ENCODE assay signal across 8 cellular contexts in the genomic region with DNA sequence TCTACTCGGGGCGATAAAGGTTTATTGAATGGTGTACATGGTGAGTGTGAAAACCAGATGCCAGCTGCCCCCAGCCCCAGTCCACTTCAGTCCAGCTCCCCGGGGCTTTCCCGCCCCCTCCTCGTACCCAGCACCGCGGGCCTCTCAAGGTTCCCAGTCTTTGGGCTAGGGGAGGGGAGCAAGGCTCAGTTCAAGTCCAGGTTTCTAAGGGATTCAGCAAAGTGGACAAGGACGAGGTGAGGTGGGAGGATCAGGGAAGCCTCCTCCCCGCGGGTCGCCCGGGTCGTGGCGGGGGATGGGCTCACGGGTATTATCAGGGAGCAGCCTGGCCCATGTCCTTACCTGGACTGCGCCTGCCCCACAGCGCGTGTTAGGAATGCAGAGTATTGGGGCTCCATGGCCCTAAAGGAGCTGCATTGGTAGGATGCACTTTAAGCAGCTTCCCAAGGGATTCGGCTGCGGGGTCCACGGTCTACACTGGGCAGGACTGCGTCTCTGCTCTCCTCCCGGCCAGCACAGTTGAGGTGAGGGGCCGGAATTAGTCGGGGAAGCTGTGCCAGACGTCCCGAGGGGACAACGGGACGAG. TPM values are rescaled to one million over a fixed set of nuclear protein-coding genes. Genes with fewer than 3 reads are reported as not detected.
DNase-seq lines count a peak whose midpoint lies in the region; ATAC-seq and TF ChIP-seq lines count a peak whose summit lies in the region.

No MANE protein-coding gene starts in this region.

- H3K36me3 ChIP-seq in MG63, result no peaks in the 10 kb centered on the region
- H3K36me3 ChIP-seq in ectodermal cell (ENCODE audit: control insufficient read depth, insufficient read depth, low read length), result no peaks in the 10 kb centered on the region

- peaks cover 41% of the 10 kb centered on the region for H3K4me1 Mint-ChIP-seq in nephron progenitor cell

- H3K36me3 Mint-ChIP-seq in nephron progenitor cell (ENCODE audit: low read depth), result peaks cover 11% of the 10 kb centered on the region

- no peaks in the 10 kb centered on the region for H3K9me3 ChIP-seq in MG63
- H3K9me3 ChIP-seq in ectodermal cell (ENCODE audit: control insufficient read depth, low read length), result no peaks in the 10 kb centered on the region

- no peak overlapping the region for H3K27ac ChIP-seq in ectodermal cell (ENCODE audit: insufficient read depth, low read depth, low read length, poor library complexity, severe bottlenecking)

- no peaks in the 10 kb centered on the region for H3K27me3 ChIP-seq in MG63
- H3K27me3 ChIP-seq in ectodermal cell (ENCODE audit: control insufficient read depth, insufficient read depth, low read length, poor library complexity, severe bottlenecking), result peaks cover 49% of the 10 kb centered on the region

- TF ChIP-seq CTCF in nephron progenitor cell (IDR thresholded peaks at IDR 0.05), result no peak

- H3K4me3 ChIP-seq in MG63, result peak overlapping the region; percentile 71; the same call in 1 of the 2 replicates
- peak overlapping the region; percentile 22 for H3K4me3 ChIP-seq in ectodermal cell (ENCODE audit: insufficient read depth, low read depth, low read length)

- 2 to 3% methylated on average over 29 of the region's 29 CpGs for WGBS in ectodermal cell, 2 experiments

- H3K4me1 ChIP-seq in ectodermal cell (ENCODE audit: control insufficient read depth, insufficient read depth, low read length), result peaks cover 16% of the 10 kb centered on the region

- DNase-seq in MG63, result no peak
- peak; percentile 29 for DNase-seq in nephron progenitor cell
- DNase-seq in NCI-H187 (lab: John Stamatoyannopoulos, UW), result no peak
- no peak for DNase-seq in NCI-H1417 treated with DMSO at 0.1 percent for 48 hours (lab: John Stamatoyannopoulos, UW)

- ATAC-seq in GM19025 (IDR thresholded peaks at IDR 0.05; ENCODE audit: low read depth, unreplicated experiment), result peak; percentile 1
- ATAC-seq in GM18858 (IDR thresholded peaks at IDR 0.05; ENCODE audit: unreplicated experiment), result no peak
- ATAC-seq in HG03432 (IDR thresholded peaks at IDR 0.05; ENCODE audit: unreplicated experiment), result no peak

- H3K27ac Mint-ChIP-seq in nephron progenitor cell, result peak overlapping the region; percentile 92

- peaks cover 19% of the 10 kb centered on the region for H3K27me3 Mint-ChIP-seq in nephron progenitor cell (ENCODE audit: low read depth, poor library complexity)

- peaks cover 7% of the 10 kb centered on the region for H3K9me3 Mint-ChIP-seq in nephron progenitor cell

- H3K4me3 Mint-ChIP-seq in nephron progenitor cell, result peak overlapping the region; percentile 88

RNA-seq across cellular contexts. Expression of gene PFKFB3, which starts 0.5 kb away (rescaled TPM):
- total RNA-seq in MG63 (2014; rRNA removed; shearing (Covaris generic); ENCODE audit: low replicate concordance), result 3.4 and 7.8 TPM in 2 replicates
- polyA plus RNA-seq in ectodermal cell (2013, experiment 1 of 4), result 26.3 TPM
- polyA plus RNA-seq in ectodermal cell (2013, experiment 2 of 4), result 33.7 TPM
- polyA plus RNA-seq in ectodermal cell (2013, experiment 3 of 4), result 19.5 TPM
- 21.0 TPM for polyA plus RNA-seq in ectodermal cell (2013, experiment 4 of 4)
